Comparison of ENCODE assay signal across 10 cellular contexts in genomic region chr10:48364659-48365405, GRCh38.
DNase-seq lines count a peak whose midpoint lies in the region; ATAC-seq and TF ChIP-seq lines count a peak whose summit lies in the region.
"Had no signal": no experiment of that assay in that cellular context is flagged by ENCODE, and none has a peak within 500 bp of the region (broad histone marks: within the 10 kb centered on the region; RNA-seq: fewer than 3 reads in every experiment).

No MANE protein-coding gene starts in this region.

- H2AFZ ChIP-seq in parathyroid adenoma: no peak overlapping the region

- TF ChIP-seq CTCF in parathyroid adenoma (IDR thresholded peaks at IDR 0.05) (no peak), coronary artery (IDR thresholded peaks at IDR 0.05) (no peak)

- H3K9me3 ChIP-seq in parathyroid adenoma (ENCODE audit: control insufficient read depth, low read length): no peaks in the 10 kb centered on the region

- DNase-seq in GF-D8 (lab: John Stamatoyannopoulos, UW) (peak; percentile 31), NCI-H2196 (lab: John Stamatoyannopoulos, UW; ENCODE audit: unreplicated experiment) (peak; percentile 48), epithelial cell of prostate (ENCODE audit: low read depth, low spot score) (no peak), SHP77 (lab: John Stamatoyannopoulos, UW) (no peak), coronary artery (ENCODE audit: low spot score) (no peak)
- DNase-seq in stimulated activated CD4-positive, alpha-beta T cell treated with anti-CD3 and anti-CD28 coated beads, Interleukin-2, amount 100 ng/mL, for 24 hours: no peak
- DNase-seq: activated B cell treated with CpG ODN at 0.5 μM for 24 hours, NCI-H446 treated with DMSO at 0.1 percent for 48 hours had no signal

- no peak overlapping the region for H3K4me2 ChIP-seq in parathyroid adenoma (ENCODE audit: low read length)

- no peaks in the 10 kb centered on the region for H3K36me3 ChIP-seq in parathyroid adenoma (ENCODE audit: control insufficient read depth, insufficient read depth, low read length)

- H3K4me3 ChIP-seq in parathyroid adenoma (ENCODE audit: low read depth, low read length): no peak overlapping the region
- no peak overlapping the region for H3K4me3 ChIP-seq in coronary artery

- H3K9ac ChIP-seq in parathyroid adenoma: no peak overlapping the region

- H3K27me3 ChIP-seq in parathyroid adenoma (ENCODE audit: control insufficient read depth, insufficient read depth, low read length): no peaks in the 10 kb centered on the region

- H3K79me2 ChIP-seq in parathyroid adenoma: peaks cover 14% of the 10 kb centered on the region

- peaks cover 18% of the 10 kb centered on the region for H3K4me1 ChIP-seq in parathyroid adenoma

- peak overlapping the region; percentile 65 for H3K27ac ChIP-seq in epithelial cell of prostate
- H3K27ac ChIP-seq in parathyroid adenoma: peak overlapping the region; percentile 47
- H3K27ac ChIP-seq in coronary artery: no peak overlapping the region

- ATAC-seq in HG03432 (IDR thresholded peaks at IDR 0.05; ENCODE audit: unreplicated experiment): no peak

Comparison
In these comparisons a context has a peak if more than half of its experiments do, and no peak if none do; other contexts are left out.
1. DNase-seq: peak in GF-D8 (single experiment) and NCI-H2196 (single experiment); none in epithelial cell of prostate (single experiment), SHP77 (0 of 2), coronary artery (single experiment) and stimulated activated CD4-positive, alpha-beta T cell treated with anti-CD3 and anti-CD28 coated beads, Interleukin-2, amount 100 ng/mL, for 24 hours (0 of 2).
2. H3K27ac ChIP-seq: peak in epithelial cell of prostate (single experiment) and parathyroid adenoma (single experiment); none in coronary artery (0 of 2).